ENCODE assay signal across 1 cellular context in genomic region chr2:60560734-60561649, GRCh38.
TF ChIP-seq lines count a peak whose summit lies in the region.

No MANE protein-coding gene starts in this region.

TF ChIP-seq in GM12878, 131 proteins besides CTCF, POLR2A, EP300 and RAD21 (continued from another document):
- peak; percentile 53; the same call in 1 of the 2 replicates for TF ChIP-seq PKNOX1 (IDR thresholded peaks at IDR 0.05)
- TF ChIP-seq PAX5 (IDR thresholded peaks at IDR 0.05; ENCODE audit: borderline replicate concordance, low read depth, low read length), result no peak
- no peak for TF ChIP-seq BRCA1 (IDR thresholded peaks at IDR 0.05; ENCODE audit: low read depth, low read length)
- no peak for TF ChIP-seq NR2C2 (IDR thresholded peaks at IDR 0.05; ENCODE audit: borderline replicate concordance, control insufficient read depth, insufficient read length, low read depth)
- TF ChIP-seq ESRRA (IDR thresholded peaks at IDR 0.05; ENCODE audit: low read length), result no peak
- no peak for TF ChIP-seq MYB (IDR thresholded peaks at IDR 0.05; ENCODE audit: borderline replicate concordance, low read depth, low read length)
- no peak for TF ChIP-seq MEF2A (IDR thresholded peaks at IDR 0.05; ENCODE audit: insufficient read depth, low read depth, low read length)
- no peak for TF ChIP-seq SP1 (IDR thresholded peaks at IDR 0.05; ENCODE audit: low read depth, low read length)
- TF ChIP-seq E2F4 (IDR thresholded peaks at IDR 0.05; ENCODE audit: low read depth, low read length), result no peak
- no peak for TF ChIP-seq HDAC2 (IDR thresholded peaks at IDR 0.05)
- TF ChIP-seq KDM1A (IDR thresholded peaks at IDR 0.05; ENCODE audit: borderline replicate concordance), result no peak
- TF ChIP-seq ZNF274 (IDR thresholded peaks at IDR 0.05; ENCODE audit: insufficient read depth, insufficient read length), result no peak
- no peak for TF ChIP-seq ZNF217 (IDR thresholded peaks at IDR 0.05)
- TF ChIP-seq ZBTB33 (IDR thresholded peaks at IDR 0.05), result no peak
- TF ChIP-seq JUND (IDR thresholded peaks at IDR 0.05; ENCODE audit: low read depth, low read length), result no peak
- TF ChIP-seq ELK1 (IDR thresholded peaks at IDR 0.05; ENCODE audit: low read depth, low read length), result no peak
- TF ChIP-seq TAF1 (IDR thresholded peaks at IDR 0.05; ENCODE audit: borderline replicate concordance, low read depth, low read length), result no peak
- TF ChIP-seq BCLAF1 (IDR thresholded peaks at IDR 0.05), result no peak
- no peak for TF ChIP-seq HCFC1 (IDR thresholded peaks at IDR 0.05; ENCODE audit: low read length)
- no peak for TF ChIP-seq CREB1 (IDR thresholded peaks at IDR 0.05; ENCODE audit: low read depth)
- no peak for TF ChIP-seq JUNB (IDR thresholded peaks at IDR 0.05)
